ENCODE assay signal across 26 cellular contexts in the genomic region with DNA sequence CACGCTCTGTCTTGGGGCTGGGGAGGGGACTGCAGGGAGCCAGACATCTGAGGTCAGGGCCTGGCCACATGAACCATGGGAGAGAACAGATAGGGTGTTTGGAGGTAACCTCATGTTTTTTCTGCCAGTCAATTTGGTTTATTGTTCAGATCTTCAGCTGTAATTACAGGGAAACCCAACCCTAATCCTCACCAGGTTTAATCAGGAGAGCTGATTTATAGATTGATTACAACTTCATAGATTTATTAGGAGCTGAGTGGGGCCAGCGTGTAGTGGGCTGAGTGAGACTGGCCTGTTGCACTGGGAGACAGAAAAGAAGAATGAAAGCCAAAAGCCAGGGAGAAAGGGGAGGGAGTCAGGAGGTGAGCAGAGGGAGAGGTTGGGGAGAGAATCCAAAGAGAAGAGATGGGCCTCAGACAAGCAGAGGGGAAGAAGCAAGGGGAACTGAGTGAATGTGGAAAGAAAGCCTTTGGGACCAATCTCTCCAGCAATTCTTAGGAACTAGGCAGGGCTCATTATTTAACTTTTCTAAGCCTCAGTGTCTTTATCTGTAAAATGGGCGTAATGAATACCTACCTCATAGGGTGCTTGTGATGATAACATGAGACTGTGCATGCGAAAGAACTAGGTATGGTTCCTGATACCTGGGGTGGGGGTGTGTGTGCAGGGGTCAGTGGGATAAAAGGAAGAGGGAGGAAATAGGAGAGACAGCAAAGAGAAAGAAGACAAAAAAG. TPM values are rescaled to one million over a fixed set of nuclear protein-coding genes. Genes with fewer than 3 reads are reported as not detected.
"Had no signal": no experiment of that assay in that cellular context is flagged by ENCODE, and none has a peak within 500 bp of the region (broad histone marks: within the 10 kb centered on the region; RNA-seq: fewer than 3 reads in every experiment).

No MANE protein-coding gene starts in this region.

- H3K36me3 Mint-ChIP-seq: mesothelial cell of epicardium; naive thymus-derived CD4-positive, alpha-beta T cell; natural killer cell treated with Interleukin-12 subunit alpha and Interleukin-12 subunit beta and Interleukin-15 and Interleukin-18, amount 100 ng/mL, for 72 hours; stimulated activated naive B cell treated with anti-CD40 and anti-IgM and Interleukin-4, amounts not matched to agents 10 μg/mL and 1 μg/mL and 100 μg/mL, for 72 hours had no signal

- H3K4me3 ChIP-seq: left ventricle myocardium inferior, lung, pancreas, prostate gland, skin epidermis, stomach, testis, thyroid gland, transverse colon, upper lobe of right lung had no signal

- H3K9me3 ChIP-seq: left ventricle myocardium inferior, pancreas, prostate gland, stomach, testis, thyroid gland, transverse colon, upper lobe of right lung had no signal

- H3K27ac Mint-ChIP-seq: mesothelial cell of epicardium; natural killer cell treated with Interleukin-12 subunit alpha and Interleukin-12 subunit beta and Interleukin-15 and Interleukin-18, amount 100 ng/mL, for 72 hours; stimulated activated naive B cell treated with anti-CD40 and anti-IgM and Interleukin-4, amounts not matched to agents 10 μg/mL and 1 μg/mL and 100 μg/mL, for 72 hours had no signal

- H3K27me3 ChIP-seq: pancreas, stomach, testis, thyroid gland, transverse colon, upper lobe of right lung had no signal

- DNase-seq: islet precursor cell; left ventricle myocardium inferior; mesendoderm; naive thymus-derived CD4-positive, alpha-beta T cell; pancreas; posterior cingulate gyrus; retina; right cardiac atrium; stimulated activated CD4-positive, alpha-beta T cell treated with anti-CD3 and anti-CD28 coated beads, Interleukin-12 subunit alpha, Interleukin-12 subunit beta, amount 100 ng/mL, for 4 hours; stimulated activated CD4-positive, alpha-beta T cell treated with anti-CD3 and anti-CD28 coated beads, Interleukin-15, amount 100 ng/mL, for 24 hours; stimulated activated CD4-positive, alpha-beta T cell treated with anti-CD3 and anti-CD28 coated beads, Interleukin-2, amount 100 ng/mL, for 24 hours; stimulated activated CD4-positive, alpha-beta T cell treated with anti-CD3 and anti-CD28 coated beads, Interleukin-4, amount 100 ng/mL, for 1 hour; stimulated activated naive B cell treated with anti-CD40 and anti-IgM and Interleukin-4, amounts not matched to agents 10 μg/mL and 1 μg/mL and 100 μg/mL, for 72 hours; stimulated activated naive CD8-positive, alpha-beta T cell treated with anti-CD3 and anti-CD28 coated beads, Interleukin-15, Interleukin-2, amounts not matched to agents 100 U/mL and 50 U/mL, for 24 hours; stomach; testis; thyroid gland; transverse colon; upper lobe of right lung had no signal

- H3K4me1 Mint-ChIP-seq: naive thymus-derived CD4-positive, alpha-beta T cell; stimulated activated naive B cell treated with anti-CD40 and anti-IgM and Interleukin-4, amounts not matched to agents 10 μg/mL and 1 μg/mL and 100 μg/mL, for 72 hours had no signal

- H3K36me3 ChIP-seq: left ventricle myocardium inferior, pancreas, prostate gland, stomach, thyroid gland, transverse colon, upper lobe of right lung had no signal

- H3K9me3 Mint-ChIP-seq: mesothelial cell of epicardium; naive thymus-derived CD4-positive, alpha-beta T cell; natural killer cell treated with Interleukin-12 subunit alpha and Interleukin-12 subunit beta and Interleukin-15 and Interleukin-18, amount 100 ng/mL, for 72 hours; stimulated activated naive B cell treated with anti-CD40 and anti-IgM and Interleukin-4, amounts not matched to agents 10 μg/mL and 1 μg/mL and 100 μg/mL, for 72 hours had no signal

- H3K4me3 Mint-ChIP-seq: mesothelial cell of epicardium; naive thymus-derived CD4-positive, alpha-beta T cell; natural killer cell treated with Interleukin-12 subunit alpha and Interleukin-12 subunit beta and Interleukin-15 and Interleukin-18, amount 100 ng/mL, for 72 hours; stimulated activated naive B cell treated with anti-CD40 and anti-IgM and Interleukin-4, amounts not matched to agents 10 μg/mL and 1 μg/mL and 100 μg/mL, for 72 hours had no signal

- H3K4me1 ChIP-seq: prostate gland, thyroid gland, transverse colon, upper lobe of right lung had no signal

- FAIRE-seq: pancreas, urothelium cell line had no signal

- H3K27ac ChIP-seq: left ventricle myocardium inferior, pancreas, prostate gland, skin epidermis, stomach, testis, thyroid gland, transverse colon, upper lobe of right lung had no signal

RNA-seq across cellular contexts. Expression of gene STUM, which starts 17.0 kb away (rescaled TPM):
- total RNA-seq: mononuclear cell; naive thymus-derived CD4-positive, alpha-beta T cell; natural killer cell treated with Interleukin-12 subunit alpha and Interleukin-12 subunit beta and Interleukin-15 and Interleukin-18, amount 100 ng/mL, for 72 hours had no signal
- polyA plus RNA-seq: naive thymus-derived CD4-positive, alpha-beta T cell had no signal
